Comparison of ENCODE assay signal across 14 cellular contexts in the genomic region with DNA sequence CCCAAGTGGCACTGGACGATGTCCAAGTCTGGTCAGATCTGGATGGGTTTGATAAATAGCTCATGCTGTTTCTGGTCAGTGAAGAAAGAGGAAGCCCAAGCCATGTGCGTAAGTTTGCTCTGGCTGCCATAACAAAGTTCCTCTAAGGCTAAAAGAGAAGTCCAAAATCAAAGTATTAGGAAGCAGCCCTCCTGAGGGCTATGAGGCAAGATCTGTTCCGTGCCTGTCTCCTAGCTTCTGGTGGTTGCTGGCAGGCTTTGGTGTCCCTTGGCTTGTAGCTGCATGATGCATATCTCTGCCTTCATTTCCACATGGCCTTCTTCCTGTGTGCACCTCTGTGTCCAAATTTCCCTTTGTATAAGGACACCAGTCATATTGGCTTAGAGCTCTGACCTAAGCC.
DNase-seq lines count a peak whose midpoint lies in the region; TF ChIP-seq lines count a peak whose summit lies in the region.
"Had no signal": no experiment of that assay in that cellular context is flagged by ENCODE, and none has a peak within 500 bp of the region (broad histone marks: within the 10 kb centered on the region; RNA-seq: fewer than 3 reads in every experiment).

No MANE protein-coding gene starts in this region.

- no peak overlapping the region for H4K8ac ChIP-seq in mesendoderm (ENCODE audit: low read depth, low read length)

- H2AK5ac ChIP-seq in mesendoderm (ENCODE audit: low read length) = no peak overlapping the region

- H3K9me3 ChIP-seq in tibial artery = no peaks in the 10 kb centered on the region
- H3K9me3 ChIP-seq: BE2C, HAP-1 had no signal

- no peak overlapping the region for H3K18ac ChIP-seq in mesendoderm (ENCODE audit: low read length)

- TF ChIP-seq CTCF in tibial artery (IDR thresholded peaks at IDR 0.05) = no peak

- H2BK15ac ChIP-seq in mesendoderm (replicated peaks; ENCODE audit: low read depth) = no peak overlapping the region

- H3K27me3 ChIP-seq in tibial artery (no peaks in the 10 kb centered on the region), mesendoderm (ENCODE audit: insufficient read depth, low read length, poor library complexity) (no peaks in the 10 kb centered on the region)
- H3K27me3 ChIP-seq: BE2C had no signal

- intact Hi-C loops in tibial artery (cut with DNase I; ENCODE audit: low total_unique reads) = no loop called here

- no peak overlapping the region for H3K56ac ChIP-seq in mesendoderm (ENCODE audit: low read length)

- H2BK120ac ChIP-seq in mesendoderm (ENCODE audit: low read depth, low read length) = no peak overlapping the region

- H3K79me2 ChIP-seq in mesendoderm (ENCODE audit: control insufficient read depth, insufficient read depth, low read length) = no peaks in the 10 kb centered on the region

- peak; percentile 0 for DNase-seq in G401 (ENCODE audit: low spot score)
- DNase-seq in SKM-1 treated with dmso at 0.1 percent for 144 hours (lab: John Stamatoyannopoulos, UW; ENCODE audit: unreplicated experiment) = peak; percentile 53
- DNase-seq in globus pallidus (ENCODE audit: low spot score) = peak; percentile 26
- peak; percentile 19 to 63 for DNase-seq in tibial artery
- no peak for DNase-seq in NCI-H2029 (lab: John Stamatoyannopoulos, UW)
- no peak for DNase-seq in mesendoderm
- DNase-seq in NCI-H2081 (lab: John Stamatoyannopoulos, UW) = no peak
- DNase-seq: BE2C; CD8-positive, alpha-beta T cell; COR-L47; DND-41; GF-D8 had no signal

- no peak overlapping the region for H3K27ac ChIP-seq in tibial artery
- H3K27ac ChIP-seq in mesendoderm (ENCODE audit: low read depth, low read length) = no peak overlapping the region
- H3K27ac ChIP-seq: C4-2B had no signal

- H3K79me1 ChIP-seq in mesendoderm (ENCODE audit: low read length) = no peaks in the 10 kb centered on the region

- H3K23ac ChIP-seq in mesendoderm (ENCODE audit: low read length) = no peak overlapping the region

- no peak overlapping the region for H4K5ac ChIP-seq in mesendoderm (ENCODE audit: low read length)

- WGBS in mesendoderm (ENCODE audit: extremely low coverage, insufficient coverage, low lambda C conversion rate) = no CpG with 5 or more reads among the region's 3 CpGs

- H3K4me2 ChIP-seq in mesendoderm (ENCODE audit: low read length) = no peak overlapping the region

- H2BK5ac ChIP-seq in mesendoderm (ENCODE audit: low read length) = no peak overlapping the region

- no peak overlapping the region for H3K4ac ChIP-seq in mesendoderm (ENCODE audit: low read depth, low read length)

- H3K4me3 ChIP-seq in tibial artery (no peak overlapping the region), mesendoderm (ENCODE audit: low read length) (no peak overlapping the region)
- H3K4me3 ChIP-seq: HAP-1 had no signal

- H3K4me1 ChIP-seq in tibial artery (peaks cover 0 to 6% (median 0%) of the 10 kb centered on the region in 4 donors), mesendoderm (ENCODE audit: control insufficient read depth, low read depth, low read length) (no peaks in the 10 kb centered on the region)
- H3K4me1 ChIP-seq: BE2C, HAP-1 had no signal

- H3K9ac ChIP-seq in mesendoderm (ENCODE audit: low read length) = no peak overlapping the region

- H3K36me3 ChIP-seq in tibial artery (no peaks in the 10 kb centered on the region), mesendoderm (ENCODE audit: control insufficient read depth, insufficient read depth, low read length) (no peaks in the 10 kb centered on the region)
- H3K36me3 ChIP-seq: BE2C, HAP-1 had no signal

- in situ Hi-C loops in G401 (cut with HindIII; ENCODE audit: low sequenced_read_pairs) = no loop called here

Comparison
In these comparisons a context has a peak if more than half of its experiments do, and no peak if none do; other contexts are left out.
1. DNase-seq: peak in G401 (single experiment), SKM-1 treated with dmso at 0.1 percent for 144 hours (single experiment), globus pallidus (single experiment) and tibial artery (2 of 2); none in NCI-H2029 (single experiment), mesendoderm (single experiment) and NCI-H2081 (0 of 2).